ENCODE assay signal across 1 cellular context in genomic region chr15:39173426-39173825, GRCh38.
TF ChIP-seq lines count a peak whose summit lies in the region.

No MANE protein-coding gene starts in this region.

TF ChIP-seq in IMR-90, 13 proteins besides CTCF, POLR2A, EP300 and RAD21:
- no peak for TF ChIP-seq MAZ (IDR thresholded peaks at IDR 0.05; ENCODE audit: borderline replicate concordance, low read depth, low read length)
- no peak for TF ChIP-seq USF2 (IDR thresholded peaks at IDR 0.05; ENCODE audit: low read depth, low read length)
- no peak for TF ChIP-seq MXI1 (IDR thresholded peaks at IDR 0.05; ENCODE audit: borderline replicate concordance, low read depth, low read length)
- no peak for TF ChIP-seq FOS (IDR thresholded peaks at IDR 0.05; ENCODE audit: low read depth, low read length)
- TF ChIP-seq SMC3 (IDR thresholded peaks at IDR 0.05; ENCODE audit: low read depth, low read length): no peak
